Comparison of ENCODE assay signal across 1 cellular context in the genomic region with DNA sequence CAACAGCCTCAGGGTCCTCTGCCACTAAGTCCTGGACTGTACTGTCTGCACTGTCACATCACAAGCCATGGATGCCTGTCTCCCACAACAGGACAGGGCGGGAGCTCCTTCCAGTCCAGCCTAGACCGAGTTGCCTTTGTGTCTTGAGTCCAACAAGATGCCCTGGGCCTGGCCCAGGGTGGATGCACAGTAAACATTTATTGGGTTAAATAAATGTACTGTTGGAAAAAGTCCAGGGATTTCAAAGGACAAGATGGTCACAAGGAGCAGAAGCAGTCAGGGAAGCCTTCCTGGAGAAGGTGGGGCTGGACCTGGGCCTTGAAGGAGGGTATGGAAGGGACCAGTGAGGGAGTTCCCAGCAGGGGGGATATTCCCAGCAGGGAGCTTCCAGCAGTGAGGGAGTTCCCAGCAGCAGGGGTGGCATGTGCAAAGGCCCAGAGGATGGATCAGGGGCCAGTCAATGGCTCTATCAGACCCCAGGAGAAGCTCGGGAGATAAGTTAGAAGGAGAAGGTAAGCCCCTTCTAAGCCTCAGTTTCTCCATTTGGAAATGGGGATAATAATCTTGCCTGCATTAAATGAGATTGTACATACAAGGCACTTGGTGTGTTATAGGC.
TF ChIP-seq lines count a peak whose summit lies in the region.

No MANE protein-coding gene starts in this region.

TF ChIP-seq in H1, 55 proteins besides CTCF, POLR2A, EP300 and RAD21 (continued from another document):
- TF ChIP-seq RBBP5 (IDR thresholded peaks at IDR 0.05; ENCODE audit: borderline replicate concordance, low read depth, low read length) (no peak), HDAC6 (IDR thresholded peaks at IDR 0.05; ENCODE audit: low read depth, low read length) (no peak), SRF (IDR thresholded peaks at IDR 0.05; ENCODE audit: low read depth, low read length) (no peak), KDM1A (IDR thresholded peaks at IDR 0.05; ENCODE audit: borderline replicate concordance, low read length) (no peak), RFX5 (IDR thresholded peaks at IDR 0.05; ENCODE audit: borderline replicate concordance, low read depth, low read length) (no peak), GTF2F1 (IDR thresholded peaks at IDR 0.05; ENCODE audit: borderline replicate concordance, low read depth, low read length) (no peak), TAF1 (IDR thresholded peaks at IDR 0.05; ENCODE audit: low read depth, low read length) (no peak), EGR1 (IDR thresholded peaks at IDR 0.05; ENCODE audit: borderline replicate concordance, low read depth, low read length) (no peak), YY1 (IDR thresholded peaks at IDR 0.05; ENCODE audit: low read depth, low read length) (no peak), SIN3A (conservative IDR thresholded peaks at IDR 0.05 in 1 of 2, IDR thresholded peaks at IDR 0.05 in 1 of 2; ENCODE audit: low read depth in 1 of 2, low read length in 2 of 2) (no peak), CBX5 (IDR thresholded peaks at IDR 0.05; ENCODE audit: low read depth, low read length) (no peak), SUZ12 (IDR thresholded peaks at IDR 0.05; ENCODE audit: low read length) (no peak), POU5F1 (IDR thresholded peaks at IDR 0.05; ENCODE audit: low read depth, low read length) (no peak), MAFK (IDR thresholded peaks at IDR 0.05; ENCODE audit: low read depth, low read length) (no peak), TCF12 (IDR thresholded peaks at IDR 0.05; ENCODE audit: low read depth, low read length) (no peak), SIX5 (IDR thresholded peaks at IDR 0.05; ENCODE audit: low read depth, low read length) (no peak)
- TF ChIP-seq, protein P1, sequence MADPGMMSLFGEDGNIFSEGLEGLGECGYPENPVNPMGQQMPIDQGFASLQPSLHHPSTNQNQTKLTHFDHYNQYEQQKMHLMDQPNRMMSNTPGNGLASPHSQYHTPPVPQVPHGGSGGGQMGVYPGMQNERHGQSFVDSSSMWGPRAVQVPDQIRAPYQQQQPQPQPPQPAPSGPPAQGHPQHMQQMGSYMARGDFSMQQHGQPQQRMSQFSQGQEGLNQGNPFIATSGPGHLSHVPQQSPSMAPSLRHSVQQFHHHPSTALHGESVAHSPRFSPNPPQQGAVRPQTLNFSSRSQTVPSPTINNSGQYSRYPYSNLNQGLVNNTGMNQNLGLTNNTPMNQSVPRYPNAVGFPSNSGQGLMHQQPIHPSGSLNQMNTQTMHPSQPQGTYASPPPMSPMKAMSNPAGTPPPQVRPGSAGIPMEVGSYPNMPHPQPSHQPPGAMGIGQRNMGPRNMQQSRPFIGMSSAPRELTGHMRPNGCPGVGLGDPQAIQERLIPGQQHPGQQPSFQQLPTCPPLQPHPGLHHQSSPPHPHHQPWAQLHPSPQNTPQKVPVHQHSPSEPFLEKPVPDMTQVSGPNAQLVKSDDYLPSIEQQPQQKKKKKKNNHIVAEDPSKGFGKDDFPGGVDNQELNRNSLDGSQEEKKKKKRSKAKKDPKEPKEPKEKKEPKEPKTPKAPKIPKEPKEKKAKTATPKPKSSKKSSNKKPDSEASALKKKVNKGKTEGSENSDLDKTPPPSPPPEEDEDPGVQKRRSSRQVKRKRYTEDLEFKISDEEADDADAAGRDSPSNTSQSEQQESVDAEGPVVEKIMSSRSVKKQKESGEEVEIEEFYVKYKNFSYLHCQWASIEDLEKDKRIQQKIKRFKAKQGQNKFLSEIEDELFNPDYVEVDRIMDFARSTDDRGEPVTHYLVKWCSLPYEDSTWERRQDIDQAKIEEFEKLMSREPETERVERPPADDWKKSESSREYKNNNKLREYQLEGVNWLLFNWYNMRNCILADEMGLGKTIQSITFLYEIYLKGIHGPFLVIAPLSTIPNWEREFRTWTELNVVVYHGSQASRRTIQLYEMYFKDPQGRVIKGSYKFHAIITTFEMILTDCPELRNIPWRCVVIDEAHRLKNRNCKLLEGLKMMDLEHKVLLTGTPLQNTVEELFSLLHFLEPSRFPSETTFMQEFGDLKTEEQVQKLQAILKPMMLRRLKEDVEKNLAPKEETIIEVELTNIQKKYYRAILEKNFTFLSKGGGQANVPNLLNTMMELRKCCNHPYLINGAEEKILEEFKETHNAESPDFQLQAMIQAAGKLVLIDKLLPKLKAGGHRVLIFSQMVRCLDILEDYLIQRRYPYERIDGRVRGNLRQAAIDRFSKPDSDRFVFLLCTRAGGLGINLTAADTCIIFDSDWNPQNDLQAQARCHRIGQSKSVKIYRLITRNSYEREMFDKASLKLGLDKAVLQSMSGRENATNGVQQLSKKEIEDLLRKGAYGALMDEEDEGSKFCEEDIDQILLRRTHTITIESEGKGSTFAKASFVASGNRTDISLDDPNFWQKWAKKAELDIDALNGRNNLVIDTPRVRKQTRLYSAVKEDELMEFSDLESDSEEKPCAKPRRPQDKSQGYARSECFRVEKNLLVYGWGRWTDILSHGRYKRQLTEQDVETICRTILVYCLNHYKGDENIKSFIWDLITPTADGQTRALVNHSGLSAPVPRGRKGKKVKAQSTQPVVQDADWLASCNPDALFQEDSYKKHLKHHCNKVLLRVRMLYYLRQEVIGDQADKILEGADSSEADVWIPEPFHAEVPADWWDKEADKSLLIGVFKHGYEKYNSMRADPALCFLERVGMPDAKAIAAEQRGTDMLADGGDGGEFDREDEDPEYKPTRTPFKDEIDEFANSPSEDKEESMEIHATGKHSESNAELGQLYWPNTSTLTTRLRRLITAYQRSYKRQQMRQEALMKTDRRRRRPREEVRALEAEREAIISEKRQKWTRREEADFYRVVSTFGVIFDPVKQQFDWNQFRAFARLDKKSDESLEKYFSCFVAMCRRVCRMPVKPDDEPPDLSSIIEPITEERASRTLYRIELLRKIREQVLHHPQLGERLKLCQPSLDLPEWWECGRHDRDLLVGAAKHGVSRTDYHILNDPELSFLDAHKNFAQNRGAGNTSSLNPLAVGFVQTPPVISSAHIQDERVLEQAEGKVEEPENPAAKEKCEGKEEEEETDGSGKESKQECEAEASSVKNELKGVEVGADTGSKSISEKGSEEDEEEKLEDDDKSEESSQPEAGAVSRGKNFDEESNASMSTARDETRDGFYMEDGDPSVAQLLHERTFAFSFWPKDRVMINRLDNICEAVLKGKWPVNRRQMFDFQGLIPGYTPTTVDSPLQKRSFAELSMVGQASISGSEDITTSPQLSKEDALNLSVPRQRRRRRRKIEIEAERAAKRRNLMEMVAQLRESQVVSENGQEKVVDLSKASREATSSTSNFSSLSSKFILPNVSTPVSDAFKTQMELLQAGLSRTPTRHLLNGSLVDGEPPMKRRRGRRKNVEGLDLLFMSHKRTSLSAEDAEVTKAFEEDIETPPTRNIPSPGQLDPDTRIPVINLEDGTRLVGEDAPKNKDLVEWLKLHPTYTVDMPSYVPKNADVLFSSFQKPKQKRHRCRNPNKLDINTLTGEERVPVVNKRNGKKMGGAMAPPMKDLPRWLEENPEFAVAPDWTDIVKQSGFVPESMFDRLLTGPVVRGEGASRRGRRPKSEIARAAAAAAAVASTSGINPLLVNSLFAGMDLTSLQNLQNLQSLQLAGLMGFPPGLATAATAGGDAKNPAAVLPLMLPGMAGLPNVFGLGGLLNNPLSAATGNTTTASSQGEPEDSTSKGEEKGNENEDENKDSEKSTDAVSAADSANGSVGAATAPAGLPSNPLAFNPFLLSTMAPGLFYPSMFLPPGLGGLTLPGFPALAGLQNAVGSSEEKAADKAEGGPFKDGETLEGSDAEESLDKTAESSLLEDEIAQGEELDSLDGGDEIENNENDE (IDR thresholded peaks at IDR 0.05; ENCODE audit: insufficient replicate concordance, low read length): no peak
- TF ChIP-seq, protein P2, sequence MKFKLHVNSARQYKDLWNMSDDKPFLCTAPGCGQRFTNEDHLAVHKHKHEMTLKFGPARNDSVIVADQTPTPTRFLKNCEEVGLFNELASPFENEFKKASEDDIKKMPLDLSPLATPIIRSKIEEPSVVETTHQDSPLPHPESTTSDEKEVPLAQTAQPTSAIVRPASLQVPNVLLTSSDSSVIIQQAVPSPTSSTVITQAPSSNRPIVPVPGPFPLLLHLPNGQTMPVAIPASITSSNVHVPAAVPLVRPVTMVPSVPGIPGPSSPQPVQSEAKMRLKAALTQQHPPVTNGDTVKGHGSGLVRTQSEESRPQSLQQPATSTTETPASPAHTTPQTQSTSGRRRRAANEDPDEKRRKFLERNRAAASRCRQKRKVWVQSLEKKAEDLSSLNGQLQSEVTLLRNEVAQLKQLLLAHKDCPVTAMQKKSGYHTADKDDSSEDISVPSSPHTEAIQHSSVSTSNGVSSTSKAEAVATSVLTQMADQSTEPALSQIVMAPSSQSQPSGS (IDR thresholded peaks at IDR 0.05; ENCODE audit: low read length): no peak
- TF ChIP-seq, protein P3, sequence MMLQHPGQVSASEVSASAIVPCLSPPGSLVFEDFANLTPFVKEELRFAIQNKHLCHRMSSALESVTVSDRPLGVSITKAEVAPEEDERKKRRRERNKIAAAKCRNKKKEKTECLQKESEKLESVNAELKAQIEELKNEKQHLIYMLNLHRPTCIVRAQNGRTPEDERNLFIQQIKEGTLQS (IDR thresholded peaks at IDR 0.05; ENCODE audit: insufficient read depth, low read depth, low read length): no peak
